1 cellular context compared by ENCODE assay signal in genomic region chr17:41689497-41690299, GRCh38.
A peak's percentile ranks its signal among the peaks of the same experiment; 100 is the strongest.
TF ChIP-seq lines count a peak whose summit lies in the region.

No MANE protein-coding gene starts in this region.

TF ChIP-seq in GM12878, 131 proteins besides CTCF, POLR2A, EP300 and RAD21 (continued from another document):
- TF ChIP-seq SKIL (IDR thresholded peaks at IDR 0.05; ENCODE audit: low read depth, poor library complexity, severe bottlenecking): no peak
- no peak for TF ChIP-seq CHD4 (IDR thresholded peaks at IDR 0.05)
- TF ChIP-seq E4F1 (IDR thresholded peaks at IDR 0.05; ENCODE audit: borderline replicate concordance, partially characterized antibody): no peak
- 0 out of 2 replicates have a peak, but pooled peaks have one; percentile 27 for TF ChIP-seq ZNF687 (IDR thresholded peaks at IDR 0.05)
- no peak for TF ChIP-seq HDGF (IDR thresholded peaks at IDR 0.05)
- TF ChIP-seq E2F8 (IDR thresholded peaks at IDR 0.05; ENCODE audit: low read depth, partially characterized antibody): no peak
- TF ChIP-seq HDAC2 (IDR thresholded peaks at IDR 0.05): no peak
- TF ChIP-seq SRF (IDR thresholded peaks at IDR 0.05; ENCODE audit: low read depth in 2 of 2, low read length in 2 of 2): no peak; a peak in 1 of 4 replicates
- TF ChIP-seq EED (IDR thresholded peaks at IDR 0.05; ENCODE audit: low read depth): no peak
- no peak for TF ChIP-seq MLLT1 (IDR thresholded peaks at IDR 0.05)
- TF ChIP-seq ATF7 (IDR thresholded peaks at IDR 0.05; ENCODE audit: low read depth): no peak
- TF ChIP-seq FOXM1 (IDR thresholded peaks at IDR 0.05; ENCODE audit: low read depth, low read length): peak; percentile 61
- no peak; the same call in 2 of the 3 replicates for TF ChIP-seq POU2F2 (IDR thresholded peaks at IDR 0.05; ENCODE audit: borderline replicate concordance, low read depth, low read length)
- no peak for TF ChIP-seq BRCA1 (IDR thresholded peaks at IDR 0.05; ENCODE audit: low read depth, low read length)
- TF ChIP-seq BACH1 (IDR thresholded peaks at IDR 0.05; ENCODE audit: borderline replicate concordance): peak; percentile 68; the same call in 1 of the 2 replicates
- no peak for TF ChIP-seq EZH2 (IDR thresholded peaks at IDR 0.05; ENCODE audit: borderline replicate concordance, control insufficient read depth, low read depth, low read length)
- no peak for TF ChIP-seq BCL3 (IDR thresholded peaks at IDR 0.05; ENCODE audit: borderline replicate concordance, insufficient read depth, low read depth, low read length, poor library complexity, severe bottlenecking)
- no peak for TF ChIP-seq BCL11A (IDR thresholded peaks at IDR 0.05; ENCODE audit: low read depth, low read length)
